Comparison of ENCODE assay signal across 1 cellular context in the genomic region with DNA sequence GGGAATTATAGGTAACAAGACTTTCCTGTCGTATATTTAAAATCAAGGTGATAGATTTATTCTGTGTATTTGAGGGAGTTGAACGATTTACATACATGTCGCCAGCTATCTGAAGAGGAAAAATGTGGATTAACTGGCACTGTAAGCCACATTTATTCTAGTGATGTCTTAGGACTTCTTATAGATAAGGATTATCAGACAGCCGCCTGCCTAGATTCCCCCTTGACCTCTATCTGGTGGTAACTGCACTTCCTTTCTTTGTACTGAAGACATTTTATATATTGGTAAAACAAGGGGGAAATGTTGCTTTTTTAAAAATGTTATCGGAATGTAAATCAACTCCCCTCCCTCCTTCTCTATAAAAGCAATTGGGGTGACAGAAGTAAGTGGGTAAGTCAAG.
A peak's percentile ranks its signal among the peaks of the same experiment; 100 is the strongest.
TF ChIP-seq lines count a peak whose summit lies in the region.

No MANE protein-coding gene starts in this region.

TF ChIP-seq in K562, 482 proteins besides CTCF, POLR2A, EP300 and RAD21 (continued from another document and continues in another):
- TF ChIP-seq, protein P1, sequence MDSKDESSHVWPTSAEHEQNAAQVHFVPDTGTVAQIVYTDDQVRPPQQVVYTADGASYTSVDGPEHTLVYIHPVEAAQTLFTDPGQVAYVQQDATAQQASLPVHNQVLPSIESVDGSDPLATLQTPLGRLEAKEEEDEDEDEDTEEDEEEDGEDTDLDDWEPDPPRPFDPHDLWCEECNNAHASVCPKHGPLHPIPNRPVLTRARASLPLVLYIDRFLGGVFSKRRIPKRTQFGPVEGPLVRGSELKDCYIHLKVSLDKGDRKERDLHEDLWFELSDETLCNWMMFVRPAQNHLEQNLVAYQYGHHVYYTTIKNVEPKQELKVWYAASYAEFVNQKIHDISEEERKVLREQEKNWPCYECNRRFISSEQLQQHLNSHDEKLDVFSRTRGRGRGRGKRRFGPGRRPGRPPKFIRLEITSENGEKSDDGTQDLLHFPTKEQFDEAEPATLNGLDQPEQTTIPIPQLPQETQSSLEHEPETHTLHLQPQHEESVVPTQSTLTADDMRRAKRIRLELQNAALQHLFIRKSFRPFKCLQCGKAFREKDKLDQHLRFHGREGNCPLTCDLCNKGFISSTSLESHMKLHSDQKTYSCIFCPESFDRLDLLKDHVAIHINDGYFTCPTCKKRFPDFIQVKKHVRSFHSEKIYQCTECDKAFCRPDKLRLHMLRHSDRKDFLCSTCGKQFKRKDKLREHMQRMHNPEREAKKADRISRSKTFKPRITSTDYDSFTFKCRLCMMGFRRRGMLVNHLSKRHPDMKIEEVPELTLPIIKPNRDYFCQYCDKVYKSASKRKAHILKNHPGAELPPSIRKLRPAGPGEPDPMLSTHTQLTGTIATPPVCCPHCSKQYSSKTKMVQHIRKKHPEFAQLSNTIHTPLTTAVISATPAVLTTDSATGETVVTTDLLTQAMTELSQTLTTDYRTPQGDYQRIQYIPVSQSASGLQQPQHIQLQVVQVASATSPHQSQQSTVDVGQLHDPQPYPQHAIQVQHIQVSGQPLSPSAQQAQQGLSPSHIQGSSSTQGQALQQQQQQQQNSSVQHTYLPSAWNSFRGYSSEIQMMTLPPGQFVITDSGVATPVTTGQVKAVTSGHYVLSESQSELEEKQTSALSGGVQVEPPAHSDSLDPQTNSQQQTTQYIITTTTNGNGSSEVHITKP (IDR thresholded peaks at IDR 0.05; ENCODE audit: partially characterized antibody) = no peak
- TF ChIP-seq NFATC3 (IDR thresholded peaks at IDR 0.05) (no peak), ZNF253 (CRISPR knock-in tag; conservative IDR thresholded peaks at IDR 0.05) (no peak), PTBP1 (IDR thresholded peaks at IDR 0.05; ENCODE audit: low read depth, low read length) (no peak), HNRNPUL1 (IDR thresholded peaks at IDR 0.05; ENCODE audit: low read length) (no peak), IFI16 (CRISPR knock-in tag; IDR thresholded peaks at IDR 0.05) (no peak), ZBTB7A (IDR thresholded peaks at IDR 0.05; ENCODE audit: borderline replicate concordance, control insufficient read depth, low read depth, low read length) (no peak), CXXC5 (CRISPR knock-in tag; IDR thresholded peaks at IDR 0.05) (0 out of 2 replicates have a peak, but pooled peaks have one; percentile 36), MCM3 (IDR thresholded peaks at IDR 0.05) (no peak), TEAD4 (IDR thresholded peaks at IDR 0.05; ENCODE audit: low read length) (peak; percentile 49; the same call in 1 of the 2 replicates), TEAD4 (CRISPR knock-in tag; IDR thresholded peaks at IDR 0.05; ENCODE audit: borderline replicate concordance) (no peak), SPI1 (IDR thresholded peaks at IDR 0.05; ENCODE audit: borderline replicate concordance, low read depth, low read length) (peak; percentile 54; the same call in 1 of the 2 replicates), DPF2 (IDR thresholded peaks at IDR 0.05) (0 out of 2 replicates have a peak, but pooled peaks have one; percentile 24), KDM5B (IDR thresholded peaks at IDR 0.05; ENCODE audit: insufficient replicate concordance, low read depth, low read length) (no peak), POLR2AphosphoS2 (IDR thresholded peaks at IDR 0.05; ENCODE audit: low read length) (no peak), NONO (IDR thresholded peaks at IDR 0.05; ENCODE audit: low read depth in 2 of 2, low read length in 1 of 2) (no peak), ARID2 (IDR thresholded peaks at IDR 0.05) (no peak), ZNF445 (CRISPR knock-in tag; IDR thresholded peaks at IDR 0.05; ENCODE audit: low read depth) (no peak), ZNF586 (CRISPR knock-in tag; conservative IDR thresholded peaks at IDR 0.05) (no peak), SMAD1 (IDR thresholded peaks at IDR 0.05; ENCODE audit: low read depth, low read length, partially characterized antibody) (no peak), KLF13 (tag; IDR thresholded peaks at IDR 0.05; ENCODE audit: borderline replicate concordance, low read depth) (no peak), HOXB6 (CRISPR knock-in tag; IDR thresholded peaks at IDR 0.05; ENCODE audit: borderline replicate concordance) (no peak), ZSCAN32 (CRISPR knock-in tag; IDR thresholded peaks at IDR 0.05) (no peak), SRSF7 (optimal IDR thresholded peaks at IDR 0.05; ENCODE audit: low read depth, low read length) (no peak), THRAP3 (IDR thresholded peaks at IDR 0.05; ENCODE audit: borderline replicate concordance) (no peak), ZNF146 (CRISPR knock-in tag; IDR thresholded peaks at IDR 0.05; ENCODE audit: unreplicated experiment) (no peak), FOXK2 (conservative IDR thresholded peaks at IDR 0.05 in 1 of 2, IDR thresholded peaks at IDR 0.05 in 1 of 2; ENCODE audit: low read depth in 2 of 2) (no peak), TAF1 (IDR thresholded peaks at IDR 0.05; ENCODE audit: control insufficient read depth, extremely low read depth, insufficient read depth, low read length, severe bottlenecking) (no peak), BCL6 (CRISPR knock-in tag; IDR thresholded peaks at IDR 0.05) (no peak), CBFA2T2 (conservative IDR thresholded peaks at IDR 0.05) (no peak; the same call in 1 of the 2 replicates), KAT8 (IDR thresholded peaks at IDR 0.05; ENCODE audit: low read depth) (no peak), GTF2A2 (tag; IDR thresholded peaks at IDR 0.05) (no peak), ZNF780A (CRISPR knock-in tag; IDR thresholded peaks at IDR 0.05) (no peak), TAL1 (IDR thresholded peaks at IDR 0.05) (peak; percentile 29; the same call in 1 of the 2 replicates)
- TF ChIP-seq, protein P2, sequence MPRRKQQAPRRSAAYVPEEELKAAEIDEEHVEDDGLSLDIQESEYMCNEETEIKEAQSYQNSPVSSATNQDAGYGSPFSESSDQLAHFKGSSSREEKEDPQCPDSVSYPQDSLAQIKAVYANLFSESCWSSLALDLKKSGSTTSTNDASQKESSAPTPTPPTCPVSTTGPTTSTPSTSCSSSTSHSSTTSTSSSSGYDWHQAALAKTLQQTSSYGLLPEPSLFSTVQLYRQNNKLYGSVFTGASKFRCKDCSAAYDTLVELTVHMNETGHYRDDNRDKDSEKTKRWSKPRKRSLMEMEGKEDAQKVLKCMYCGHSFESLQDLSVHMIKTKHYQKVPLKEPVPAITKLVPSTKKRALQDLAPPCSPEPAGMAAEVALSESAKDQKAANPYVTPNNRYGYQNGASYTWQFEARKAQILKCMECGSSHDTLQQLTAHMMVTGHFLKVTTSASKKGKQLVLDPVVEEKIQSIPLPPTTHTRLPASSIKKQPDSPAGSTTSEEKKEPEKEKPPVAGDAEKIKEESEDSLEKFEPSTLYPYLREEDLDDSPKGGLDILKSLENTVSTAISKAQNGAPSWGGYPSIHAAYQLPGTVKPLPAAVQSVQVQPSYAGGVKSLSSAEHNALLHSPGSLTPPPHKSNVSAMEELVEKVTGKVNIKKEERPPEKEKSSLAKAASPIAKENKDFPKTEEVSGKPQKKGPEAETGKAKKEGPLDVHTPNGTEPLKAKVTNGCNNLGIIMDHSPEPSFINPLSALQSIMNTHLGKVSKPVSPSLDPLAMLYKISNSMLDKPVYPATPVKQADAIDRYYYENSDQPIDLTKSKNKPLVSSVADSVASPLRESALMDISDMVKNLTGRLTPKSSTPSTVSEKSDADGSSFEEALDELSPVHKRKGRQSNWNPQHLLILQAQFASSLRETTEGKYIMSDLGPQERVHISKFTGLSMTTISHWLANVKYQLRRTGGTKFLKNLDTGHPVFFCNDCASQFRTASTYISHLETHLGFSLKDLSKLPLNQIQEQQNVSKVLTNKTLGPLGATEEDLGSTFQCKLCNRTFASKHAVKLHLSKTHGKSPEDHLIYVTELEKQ (CRISPR knock-in tag; IDR thresholded peaks at IDR 0.05) = no peak
- TF ChIP-seq, protein P3, sequence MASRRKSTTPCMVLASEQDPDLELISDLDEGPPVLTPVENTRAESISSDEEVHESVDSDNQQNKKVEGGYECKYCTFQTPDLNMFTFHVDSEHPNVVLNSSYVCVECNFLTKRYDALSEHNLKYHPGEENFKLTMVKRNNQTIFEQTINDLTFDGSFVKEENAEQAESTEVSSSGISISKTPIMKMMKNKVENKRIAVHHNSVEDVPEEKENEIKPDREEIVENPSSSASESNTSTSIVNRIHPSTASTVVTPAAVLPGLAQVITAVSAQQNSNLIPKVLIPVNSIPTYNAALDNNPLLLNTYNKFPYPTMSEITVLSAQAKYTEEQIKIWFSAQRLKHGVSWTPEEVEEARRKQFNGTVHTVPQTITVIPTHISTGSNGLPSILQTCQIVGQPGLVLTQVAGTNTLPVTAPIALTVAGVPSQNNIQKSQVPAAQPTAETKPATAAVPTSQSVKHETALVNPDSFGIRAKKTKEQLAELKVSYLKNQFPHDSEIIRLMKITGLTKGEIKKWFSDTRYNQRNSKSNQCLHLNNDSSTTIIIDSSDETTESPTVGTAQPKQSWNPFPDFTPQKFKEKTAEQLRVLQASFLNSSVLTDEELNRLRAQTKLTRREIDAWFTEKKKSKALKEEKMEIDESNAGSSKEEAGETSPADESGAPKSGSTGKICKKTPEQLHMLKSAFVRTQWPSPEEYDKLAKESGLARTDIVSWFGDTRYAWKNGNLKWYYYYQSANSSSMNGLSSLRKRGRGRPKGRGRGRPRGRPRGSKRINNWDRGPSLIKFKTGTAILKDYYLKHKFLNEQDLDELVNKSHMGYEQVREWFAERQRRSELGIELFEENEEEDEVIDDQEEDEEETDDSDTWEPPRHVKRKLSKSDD (conservative IDR thresholded peaks at IDR 0.05; ENCODE audit: low read length) = no peak
- TF ChIP-seq, protein P4, sequence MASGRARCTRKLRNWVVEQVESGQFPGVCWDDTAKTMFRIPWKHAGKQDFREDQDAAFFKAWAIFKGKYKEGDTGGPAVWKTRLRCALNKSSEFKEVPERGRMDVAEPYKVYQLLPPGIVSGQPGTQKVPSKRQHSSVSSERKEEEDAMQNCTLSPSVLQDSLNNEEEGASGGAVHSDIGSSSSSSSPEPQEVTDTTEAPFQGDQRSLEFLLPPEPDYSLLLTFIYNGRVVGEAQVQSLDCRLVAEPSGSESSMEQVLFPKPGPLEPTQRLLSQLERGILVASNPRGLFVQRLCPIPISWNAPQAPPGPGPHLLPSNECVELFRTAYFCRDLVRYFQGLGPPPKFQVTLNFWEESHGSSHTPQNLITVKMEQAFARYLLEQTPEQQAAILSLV (tag; IDR thresholded peaks at IDR 0.05) = no peak
- TF ChIP-seq, protein P5, sequence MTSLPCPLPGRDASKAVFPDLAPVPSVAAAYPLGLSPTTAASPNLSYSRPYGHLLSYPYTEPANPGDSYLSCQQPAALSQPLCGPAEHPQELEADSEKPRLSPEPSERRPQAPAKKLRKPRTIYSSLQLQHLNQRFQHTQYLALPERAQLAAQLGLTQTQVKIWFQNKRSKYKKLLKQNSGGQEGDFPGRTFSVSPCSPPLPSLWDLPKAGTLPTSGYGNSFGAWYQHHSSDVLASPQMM (CRISPR knock-in tag; IDR thresholded peaks at IDR 0.05) = no peak
- TF ChIP-seq, protein P6, sequence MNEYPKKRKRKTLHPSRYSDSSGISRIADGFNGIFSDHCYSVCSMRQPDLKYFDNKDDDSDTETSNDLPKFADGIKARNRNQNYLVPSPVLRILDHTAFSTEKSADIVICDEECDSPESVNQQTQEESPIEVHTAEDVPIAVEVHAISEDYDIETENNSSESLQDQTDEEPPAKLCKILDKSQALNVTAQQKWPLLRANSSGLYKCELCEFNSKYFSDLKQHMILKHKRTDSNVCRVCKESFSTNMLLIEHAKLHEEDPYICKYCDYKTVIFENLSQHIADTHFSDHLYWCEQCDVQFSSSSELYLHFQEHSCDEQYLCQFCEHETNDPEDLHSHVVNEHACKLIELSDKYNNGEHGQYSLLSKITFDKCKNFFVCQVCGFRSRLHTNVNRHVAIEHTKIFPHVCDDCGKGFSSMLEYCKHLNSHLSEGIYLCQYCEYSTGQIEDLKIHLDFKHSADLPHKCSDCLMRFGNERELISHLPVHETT (CRISPR knock-in tag; conservative IDR thresholded peaks at IDR 0.05 in 1 of 2, IDR thresholded peaks at IDR 0.05 in 1 of 2) = no peak
- TF ChIP-seq, protein P7, sequence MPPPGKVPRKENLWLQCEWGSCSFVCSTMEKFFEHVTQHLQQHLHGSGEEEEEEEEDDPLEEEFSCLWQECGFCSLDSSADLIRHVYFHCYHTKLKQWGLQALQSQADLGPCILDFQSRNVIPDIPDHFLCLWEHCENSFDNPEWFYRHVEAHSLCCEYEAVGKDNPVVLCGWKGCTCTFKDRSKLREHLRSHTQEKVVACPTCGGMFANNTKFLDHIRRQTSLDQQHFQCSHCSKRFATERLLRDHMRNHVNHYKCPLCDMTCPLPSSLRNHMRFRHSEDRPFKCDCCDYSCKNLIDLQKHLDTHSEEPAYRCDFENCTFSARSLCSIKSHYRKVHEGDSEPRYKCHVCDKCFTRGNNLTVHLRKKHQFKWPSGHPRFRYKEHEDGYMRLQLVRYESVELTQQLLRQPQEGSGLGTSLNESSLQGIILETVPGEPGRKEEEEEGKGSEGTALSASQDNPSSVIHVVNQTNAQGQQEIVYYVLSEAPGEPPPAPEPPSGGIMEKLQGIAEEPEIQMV (tag; conservative IDR thresholded peaks at IDR 0.05; ENCODE audit: low read depth) = no peak
- TF ChIP-seq, protein P8, sequence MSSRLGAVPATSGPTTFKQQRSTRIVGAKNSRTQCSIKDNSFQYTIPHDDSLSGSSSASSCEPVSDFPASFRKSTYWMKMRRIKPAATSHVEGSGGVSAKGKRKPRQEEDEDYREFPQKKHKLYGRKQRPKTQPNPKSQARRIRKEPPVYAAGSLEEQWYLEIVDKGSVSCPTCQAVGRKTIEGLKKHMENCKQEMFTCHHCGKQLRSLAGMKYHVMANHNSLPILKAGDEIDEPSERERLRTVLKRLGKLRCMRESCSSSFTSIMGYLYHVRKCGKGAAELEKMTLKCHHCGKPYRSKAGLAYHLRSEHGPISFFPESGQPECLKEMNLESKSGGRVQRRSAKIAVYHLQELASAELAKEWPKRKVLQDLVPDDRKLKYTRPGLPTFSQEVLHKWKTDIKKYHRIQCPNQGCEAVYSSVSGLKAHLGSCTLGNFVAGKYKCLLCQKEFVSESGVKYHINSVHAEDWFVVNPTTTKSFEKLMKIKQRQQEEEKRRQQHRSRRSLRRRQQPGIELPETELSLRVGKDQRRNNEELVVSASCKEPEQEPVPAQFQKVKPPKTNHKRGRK (tag; IDR thresholded peaks at IDR 0.05) = no peak
- TF ChIP-seq, protein P9, sequence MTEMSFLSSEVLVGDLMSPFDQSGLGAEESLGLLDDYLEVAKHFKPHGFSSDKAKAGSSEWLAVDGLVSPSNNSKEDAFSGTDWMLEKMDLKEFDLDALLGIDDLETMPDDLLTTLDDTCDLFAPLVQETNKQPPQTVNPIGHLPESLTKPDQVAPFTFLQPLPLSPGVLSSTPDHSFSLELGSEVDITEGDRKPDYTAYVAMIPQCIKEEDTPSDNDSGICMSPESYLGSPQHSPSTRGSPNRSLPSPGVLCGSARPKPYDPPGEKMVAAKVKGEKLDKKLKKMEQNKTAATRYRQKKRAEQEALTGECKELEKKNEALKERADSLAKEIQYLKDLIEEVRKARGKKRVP (CRISPR knock-in tag; IDR thresholded peaks at IDR 0.05) = no peak
- TF ChIP-seq, protein P10, sequence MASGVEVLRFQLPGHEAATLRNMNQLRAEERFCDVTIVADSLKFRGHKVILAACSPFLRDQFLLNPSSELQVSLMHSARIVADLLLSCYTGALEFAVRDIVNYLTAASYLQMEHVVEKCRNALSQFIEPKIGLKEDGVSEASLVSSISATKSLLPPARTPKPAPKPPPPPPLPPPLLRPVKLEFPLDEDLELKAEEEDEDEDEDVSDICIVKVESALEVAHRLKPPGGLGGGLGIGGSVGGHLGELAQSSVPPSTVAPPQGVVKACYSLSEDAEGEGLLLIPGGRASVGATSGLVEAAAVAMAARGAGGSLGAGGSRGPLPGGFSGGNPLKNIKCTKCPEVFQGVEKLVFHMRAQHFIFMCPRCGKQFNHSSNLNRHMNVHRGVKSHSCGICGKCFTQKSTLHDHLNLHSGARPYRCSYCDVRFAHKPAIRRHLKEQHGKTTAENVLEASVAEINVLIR (CRISPR knock-in tag; IDR thresholded peaks at IDR 0.05) = no peak
- TF ChIP-seq, protein P11, sequence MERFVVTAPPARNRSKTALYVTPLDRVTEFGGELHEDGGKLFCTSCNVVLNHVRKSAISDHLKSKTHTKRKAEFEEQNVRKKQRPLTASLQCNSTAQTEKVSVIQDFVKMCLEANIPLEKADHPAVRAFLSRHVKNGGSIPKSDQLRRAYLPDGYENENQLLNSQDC (CRISPR knock-in tag; IDR thresholded peaks at IDR 0.05) = no peak
